21 cellular contexts compared by ENCODE assay signal in genomic region chr9:135303280-135303647, GRCh38.
DNase-seq lines count a peak whose midpoint lies in the region; ATAC-seq and TF ChIP-seq lines count a peak whose summit lies in the region.
"Had no signal": no experiment of that assay in that cellular context is flagged by ENCODE, and none has a peak within 500 bp of the region (broad histone marks: within the 10 kb centered on the region; RNA-seq: fewer than 3 reads in every experiment).

No MANE protein-coding gene starts in this region.

- POLR2A ChIA-PET in activated CD8-positive, alpha-beta T cell treated with anti-CD3 and anti-CD28 coated beads, Interleukin-2, amount 10 ng/mL, durations not matched to agents 7 days and 5 days (lab: Charles Lee) = no interaction called here
- POLR2A ChIA-PET in activated CD8-positive, alpha-beta T cell treated with anti-CD3 and anti-CD28 coated beads for 36 hours (lab: Charles Lee) = no interaction called here
- POLR2A ChIA-PET in naive thymus-derived CD8-positive, alpha-beta T cell (lab: Charles Lee) = no interaction called here

- no peak overlapping the region for H3K27ac ChIP-seq in BLaER1
- H3K27ac ChIP-seq: Peyer's patch, SK-N-MC had no signal

- no peaks in the 10 kb centered on the region for H3K9me3 Mint-ChIP-seq in activated CD8-positive, alpha-beta T cell treated with anti-CD3 and anti-CD28 coated beads, Interleukin-2, amount 10 ng/mL, durations not matched to agents 7 days and 5 days (ENCODE audit: insufficient read depth)
- no peaks in the 10 kb centered on the region for H3K9me3 Mint-ChIP-seq in activated CD8-positive, alpha-beta T cell treated with anti-CD3 and anti-CD28 coated beads for 36 hours
- H3K9me3 Mint-ChIP-seq in naive thymus-derived CD8-positive, alpha-beta T cell = peaks cover 0 to 12% (median 0%) of the 10 kb centered on the region in 9 donors

- intact Hi-C loops in activated CD8-positive, alpha-beta T cell treated with anti-CD3 and anti-CD28 coated beads for 36 hours (cut with micrococcal nuclease) = no loop called here

- no peaks in the 10 kb centered on the region for H3K27me3 Mint-ChIP-seq in activated CD8-positive, alpha-beta T cell treated with anti-CD3 and anti-CD28 coated beads, Interleukin-2, amount 10 ng/mL, durations not matched to agents 7 days and 5 days (ENCODE audit: low read depth)
- peaks cover 6% of the 10 kb centered on the region for H3K27me3 Mint-ChIP-seq in activated CD8-positive, alpha-beta T cell treated with anti-CD3 and anti-CD28 coated beads for 36 hours
- peaks cover 2 to 61% (median 29%) of the 10 kb centered on the region in 5 donors for H3K27me3 Mint-ChIP-seq in naive thymus-derived CD8-positive, alpha-beta T cell

- peaks cover 52% of the 10 kb centered on the region for H3K4me1 ChIP-seq in BLaER1
- H3K4me1 ChIP-seq: BE2C, HAP-1, Peyer's patch had no signal

- H3K4me3 ChIP-seq in BLaER1 = no peak overlapping the region
- H3K4me3 ChIP-seq: HAP-1, Peyer's patch, SK-N-MC had no signal

- H3K9ac ChIP-seq in BLaER1 = no peak overlapping the region

- no peaks in the 10 kb centered on the region for H3K4me1 Mint-ChIP-seq in activated CD8-positive, alpha-beta T cell treated with anti-CD3 and anti-CD28 coated beads, Interleukin-2, amount 10 ng/mL, durations not matched to agents 7 days and 5 days (ENCODE audit: low read depth)
- H3K4me1 Mint-ChIP-seq in activated CD8-positive, alpha-beta T cell treated with anti-CD3 and anti-CD28 coated beads for 36 hours (ENCODE audit: low read depth) = no peaks in the 10 kb centered on the region
- no peaks in the 10 kb centered on the region for H3K4me1 Mint-ChIP-seq in naive thymus-derived CD8-positive, alpha-beta T cell

- no peak overlapping the region for H3K4me3 Mint-ChIP-seq in activated CD8-positive, alpha-beta T cell treated with anti-CD3 and anti-CD28 coated beads, Interleukin-2, amount 10 ng/mL, durations not matched to agents 7 days and 5 days
- no peak overlapping the region for H3K4me3 Mint-ChIP-seq in activated CD8-positive, alpha-beta T cell treated with anti-CD3 and anti-CD28 coated beads for 36 hours
- H3K4me3 Mint-ChIP-seq in naive thymus-derived CD8-positive, alpha-beta T cell = no peak overlapping the region
- H3K4me3 Mint-ChIP-seq: CD4-positive, alpha-beta memory T cell had no signal

- no peak overlapping the region for H3K27ac Mint-ChIP-seq in activated CD8-positive, alpha-beta T cell treated with anti-CD3 and anti-CD28 coated beads, Interleukin-2, amount 10 ng/mL, durations not matched to agents 7 days and 5 days
- no peak overlapping the region for H3K27ac Mint-ChIP-seq in activated CD8-positive, alpha-beta T cell treated with anti-CD3 and anti-CD28 coated beads for 36 hours
- peak overlapping the region in 1 of 10 donors; percentile 59 for H3K27ac Mint-ChIP-seq in naive thymus-derived CD8-positive, alpha-beta T cell
- H3K27ac Mint-ChIP-seq: CD4-positive, alpha-beta memory T cell had no signal

- no peaks in the 10 kb centered on the region for H3K36me3 Mint-ChIP-seq in activated CD8-positive, alpha-beta T cell treated with anti-CD3 and anti-CD28 coated beads, Interleukin-2, amount 10 ng/mL, durations not matched to agents 7 days and 5 days (ENCODE audit: low read depth)
- no peaks in the 10 kb centered on the region for H3K36me3 Mint-ChIP-seq in activated CD8-positive, alpha-beta T cell treated with anti-CD3 and anti-CD28 coated beads for 36 hours (ENCODE audit: low read depth)
- H3K36me3 Mint-ChIP-seq in naive thymus-derived CD8-positive, alpha-beta T cell = no peaks in the 10 kb centered on the region
- H3K36me3 Mint-ChIP-seq: CD4-positive, alpha-beta memory T cell had no signal

- H3K9me3 ChIP-seq in BLaER1 = no peaks in the 10 kb centered on the region
- H3K9me3 ChIP-seq: BE2C, HAP-1, Peyer's patch had no signal

- no peaks in the 10 kb centered on the region for H4K20me1 ChIP-seq in BLaER1

- H3K36me3 ChIP-seq in BLaER1 = no peaks in the 10 kb centered on the region
- H3K36me3 ChIP-seq: BE2C, HAP-1, Peyer's patch had no signal

- no peak for TF ChIP-seq CTCF in activated CD8-positive, alpha-beta T cell treated with anti-CD3 and anti-CD28 coated beads for 36 hours (IDR thresholded peaks at IDR 0.05)

- peak overlapping the region; percentile 31; the same call in 1 of the 2 replicates for H3K4me2 ChIP-seq in BLaER1

- peak; percentile 16 for DNase-seq in activated CD8-positive, alpha-beta T cell treated with anti-CD3 and anti-CD28 coated beads, Interleukin-2, amount 10 ng/mL, durations not matched to agents 7 days and 5 days
- DNase-seq in activated CD8-positive, alpha-beta T cell treated with anti-CD3 and anti-CD28 coated beads for 36 hours = no peak
- DNase-seq in NCI-H2227 (lab: John Stamatoyannopoulos, UW; ENCODE audit: unreplicated experiment) (peak; percentile 39), mesenteric fat pad (ENCODE audit: low spot score) (peak; percentile 2), SW480 (ENCODE audit: low spot score) (no peak)
- no peak for DNase-seq in naive thymus-derived CD8-positive, alpha-beta T cell
- DNase-seq: BE2C; CD4-positive, alpha-beta memory T cell; DMS153; IMR-90; NCI-H1048; NCI-H1436; NCI-H1930; NCI-H446; NCI-H69; Peyer's patch; Right ventricle myocardium superior had no signal

- ATAC-seq in activated CD8-positive, alpha-beta T cell treated with anti-CD3 and anti-CD28 coated beads, Interleukin-2, amount 10 ng/mL, durations not matched to agents 7 days and 5 days = no peak
- no peak for ATAC-seq in activated CD8-positive, alpha-beta T cell treated with anti-CD3 and anti-CD28 coated beads for 36 hours
- ATAC-seq in naive thymus-derived CD8-positive, alpha-beta T cell = no peak
- no peak for ATAC-seq in GM21825 (IDR thresholded peaks at IDR 0.05; ENCODE audit: unreplicated experiment)

- H3K27me3 ChIP-seq in BLaER1 = no peaks in the 10 kb centered on the region
- H3K27me3 ChIP-seq: BE2C, Peyer's patch had no signal

- CTCF ChIA-PET in activated CD8-positive, alpha-beta T cell treated with anti-CD3 and anti-CD28 coated beads, Interleukin-2, amount 10 ng/mL, durations not matched to agents 7 days and 5 days (lab: Charles Lee) = no interaction called here
- CTCF ChIA-PET in activated CD8-positive, alpha-beta T cell treated with anti-CD3 and anti-CD28 coated beads for 36 hours (lab: Charles Lee) = no interaction called here

Comparison
In these comparisons a context has a peak if more than half of its experiments do, and no peak if none do; other contexts are left out.
1. DNase-seq: peak in activated CD8-positive, alpha-beta T cell treated with anti-CD3 and anti-CD28 coated beads, Interleukin-2, amount 10 ng/mL, durations not matched to agents 7 days and 5 days (single experiment), NCI-H2227 (single experiment) and mesenteric fat pad (single experiment); none in activated CD8-positive, alpha-beta T cell treated with anti-CD3 and anti-CD28 coated beads for 36 hours (single experiment), naive thymus-derived CD8-positive, alpha-beta T cell (0 of 10) and SW480 (single experiment).